Comparison of ENCODE assay signal across 24 cellular contexts in the genomic region with DNA sequence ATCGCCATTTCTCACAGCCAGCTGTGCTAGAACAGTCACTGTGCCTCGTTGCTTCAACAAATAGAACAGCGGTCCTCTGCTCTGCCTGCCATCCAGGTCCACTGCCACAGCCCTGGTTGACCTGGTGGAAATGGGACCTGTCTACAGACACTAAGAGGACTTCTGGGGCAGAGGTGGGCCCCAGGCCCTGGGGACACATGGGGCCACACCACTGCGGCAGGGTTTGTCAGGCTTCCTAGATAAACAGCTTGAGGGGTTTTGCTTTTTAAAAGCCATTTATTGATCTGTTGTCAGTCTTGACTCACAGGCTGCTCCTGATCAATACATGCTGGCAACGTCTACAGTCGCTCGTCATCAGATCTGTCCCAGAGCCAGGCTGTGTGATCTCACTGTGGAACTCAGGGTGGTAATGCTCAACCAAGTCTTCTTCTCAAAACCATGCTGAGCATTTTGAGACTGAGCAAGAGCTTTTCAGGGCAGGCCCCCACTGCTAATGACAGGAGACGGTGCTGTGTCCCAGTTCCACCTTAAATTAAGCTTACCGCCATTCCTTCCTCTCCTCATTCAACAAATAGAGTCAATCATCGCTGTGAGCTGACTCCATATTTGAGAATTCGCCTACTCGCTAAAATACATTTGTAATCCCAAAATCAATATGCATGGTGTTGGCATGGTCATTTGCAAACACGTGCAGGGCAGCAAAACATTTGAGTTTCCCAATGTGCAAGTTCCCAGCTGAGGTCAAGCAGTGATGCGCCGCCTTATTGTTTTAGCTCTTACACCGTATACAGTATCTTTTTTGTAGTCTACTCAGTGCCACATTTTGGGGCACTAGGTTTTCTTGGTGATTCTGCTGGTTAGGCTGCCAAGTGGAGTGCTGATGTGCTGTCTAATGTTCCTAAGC.
"Had no signal": no experiment of that assay in that cellular context is flagged by ENCODE, and none has a peak within 500 bp of the region (broad histone marks: within the 10 kb centered on the region; RNA-seq: fewer than 3 reads in every experiment).

No MANE protein-coding gene starts in this region.

- H3K4me1 ChIP-seq: testis had no signal

- DNase-seq: activated CD4-positive, alpha-beta T cell treated with anti-CD3 and anti-CD28 coated beads for 4 hours; activated CD8-positive, alpha-beta T cell treated with anti-CD3 and anti-CD28 coated beads for 36 hours; activated gamma-delta T cell treated with Interleukin-2 at 50 U/mL for 16 hours; activated naive CD8-positive, alpha-beta T cell treated with anti-CD3 and anti-CD28 coated beads for 36 hours; activated T-cell treated with anti-CD3 and anti-CD28 coated beads, Interleukin-2, amount 50 U/mL, for 4 hours; amygdala; cortex of kidney; effector CD8-positive, alpha-beta T cell; foreskin keratinocyte; left cardiac atrium; mammary epithelial cell; natural killer cell; nucleus accumbens; psoas muscle; sigmoid colon; spleen; stimulated activated CD4-positive, alpha-beta T cell treated with anti-CD3 and anti-CD28 coated beads, Interleukin-1b, Interleukin-23, amount 100 ng/mL, for 48 hours; stomach; SW 1271; testis had no signal

- H3K27me3 ChIP-seq: foreskin keratinocyte, sigmoid colon, spleen, stomach, testis had no signal

- H3K9me3 ChIP-seq: psoas muscle, sigmoid colon, spleen, stomach, testis had no signal

- H3K27ac ChIP-seq: foreskin keratinocyte, psoas muscle, sigmoid colon, stomach, testis had no signal

- H3K27me3 Mint-ChIP-seq: activated CD8-positive, alpha-beta T cell treated with anti-CD3 and anti-CD28 coated beads for 36 hours; activated naive CD8-positive, alpha-beta T cell treated with anti-CD3 and anti-CD28 coated beads for 36 hours; brain; central memory CD8-positive, alpha-beta T cell had no signal

- ATAC-seq: activated CD8-positive, alpha-beta T cell treated with anti-CD3 and anti-CD28 coated beads for 36 hours; activated T-cell treated with anti-CD3 and anti-CD28 coated beads, Interleukin-2, amount 50 U/mL, for 4 hours; foreskin keratinocyte; left cardiac atrium; natural killer cell; psoas muscle; WTC11 had no signal

- FAIRE-seq: TTC549 had no signal

- H3K36me3 ChIP-seq: sigmoid colon, spleen, stomach had no signal

- H3K4me3 Mint-ChIP-seq: activated CD8-positive, alpha-beta T cell treated with anti-CD3 and anti-CD28 coated beads for 36 hours; activated naive CD8-positive, alpha-beta T cell treated with anti-CD3 and anti-CD28 coated beads for 36 hours; activated T-cell treated with anti-CD3 and anti-CD28 coated beads, Interleukin-2, amount 50 U/mL, for 4 hours; brain; central memory CD8-positive, alpha-beta T cell; natural killer cell; WTC11 had no signal

- H3K27ac Mint-ChIP-seq: activated CD8-positive, alpha-beta T cell treated with anti-CD3 and anti-CD28 coated beads for 36 hours; activated naive CD8-positive, alpha-beta T cell treated with anti-CD3 and anti-CD28 coated beads for 36 hours; brain; natural killer cell; WTC11 had no signal

- H3K36me3 Mint-ChIP-seq: activated naive CD8-positive, alpha-beta T cell treated with anti-CD3 and anti-CD28 coated beads for 36 hours; brain; natural killer cell; WTC11 had no signal

- H3K9me3 Mint-ChIP-seq: activated CD8-positive, alpha-beta T cell treated with anti-CD3 and anti-CD28 coated beads for 36 hours; activated naive CD8-positive, alpha-beta T cell treated with anti-CD3 and anti-CD28 coated beads for 36 hours; activated T-cell treated with anti-CD3 and anti-CD28 coated beads, Interleukin-2, amount 50 U/mL, for 4 hours; central memory CD8-positive, alpha-beta T cell; natural killer cell; WTC11 had no signal

- H3K4me3 ChIP-seq: psoas muscle, sigmoid colon, stomach, testis had no signal
